ENCODE assay signal across 27 cellular contexts in the genomic region with DNA sequence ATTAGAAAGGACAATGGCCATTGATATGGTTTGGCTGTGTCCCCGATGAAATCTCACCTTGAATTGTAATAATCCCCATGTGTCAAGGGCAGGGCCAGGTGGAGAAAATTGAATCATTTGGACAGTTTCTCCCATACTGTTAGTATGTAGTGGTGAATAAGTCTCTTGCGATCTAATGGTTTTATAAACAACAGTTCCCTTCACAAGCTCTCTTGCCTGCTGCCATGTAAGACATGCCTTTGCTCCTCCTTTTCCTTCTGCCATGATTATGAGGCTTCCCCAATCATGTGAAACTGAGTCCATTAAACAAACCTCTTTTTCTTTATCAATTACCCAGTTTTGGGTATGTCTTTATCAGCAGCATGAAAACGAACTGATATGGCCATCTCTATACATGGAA.
"Had no signal": no experiment of that assay in that cellular context is flagged by ENCODE, and none has a peak within 500 bp of the region (broad histone marks: within the 10 kb centered on the region; RNA-seq: fewer than 3 reads in every experiment).

No MANE protein-coding gene starts in this region.

- H3K4me3 Mint-ChIP-seq: dendritic cell treated with granulocyte-macrophage colony-stimulating factor and Interleukin-4, amounts not matched to agents 40 ng/mL and 50 ng/mL, for 4 days; effector memory CD8-positive, alpha-beta T cell; endodermal cell; mesothelial cell of epicardium had no signal

- H3K27ac ChIP-seq: colonic mucosa, epithelial cell of prostate, esophagus squamous epithelium, gastrocnemius medialis, heart right ventricle, left lung, lower lobe of right lung had no signal

- H3K27me3 Mint-ChIP-seq: dendritic cell treated with granulocyte-macrophage colony-stimulating factor and Interleukin-4, amounts not matched to agents 40 ng/mL and 50 ng/mL, for 4 days; effector memory CD8-positive, alpha-beta T cell had no signal

- H3K36me3 ChIP-seq: colonic mucosa, esophagus squamous epithelium, gastrocnemius medialis, heart right ventricle, left lung, lower lobe of right lung had no signal

- H3K9me3 ChIP-seq: colonic mucosa, esophagus squamous epithelium, gastrocnemius medialis, left lung, lower lobe of right lung, mucosa of descending colon had no signal

- H3K4me1 ChIP-seq: colonic mucosa, esophagus squamous epithelium, gastrocnemius medialis, heart right ventricle, left lung, lower lobe of right lung had no signal

- ATAC-seq: effector memory CD8-positive, alpha-beta T cell; esophagus mucosa; gastrocnemius medialis; heart right ventricle; left cardiac atrium; left ventricle myocardium superior; lower lobe of right lung; mucosa of descending colon had no signal

- H3K4me3 ChIP-seq: colonic mucosa, esophagus squamous epithelium, gastrocnemius medialis, heart right ventricle, left lung, lower lobe of right lung, mucosa of descending colon had no signal

- H3K27ac Mint-ChIP-seq: dendritic cell treated with granulocyte-macrophage colony-stimulating factor and Interleukin-4, amounts not matched to agents 40 ng/mL and 50 ng/mL, for 4 days; effector memory CD8-positive, alpha-beta T cell; endodermal cell; mesothelial cell of epicardium had no signal

- H3K27me3 ChIP-seq: colonic mucosa, gastrocnemius medialis, left lung had no signal

- H3K4me1 Mint-ChIP-seq: endodermal cell, mesothelial cell of epicardium had no signal

- FAIRE-seq: endometrium, islet of Langerhans, keratinocyte had no signal

- DNase-seq: colonic mucosa; cortex of kidney; effector CD8-positive, alpha-beta T cell; effector memory CD8-positive, alpha-beta T cell; endodermal cell; erythroblast; esophagus squamous epithelium; foreskin fibroblast; foreskin melanocyte; gastrocnemius medialis; glutamatergic neuron; head of caudate nucleus; heart right ventricle; hippocampal formation; left cardiac atrium; left lung; left ventricle myocardium superior; lower lobe of right lung; mesenchymal stem cell; mucosa of descending colon had no signal

- H3K36me3 Mint-ChIP-seq: mesothelial cell of epicardium had no signal
